8 cellular contexts compared by ENCODE assay signal in the genomic region with DNA sequence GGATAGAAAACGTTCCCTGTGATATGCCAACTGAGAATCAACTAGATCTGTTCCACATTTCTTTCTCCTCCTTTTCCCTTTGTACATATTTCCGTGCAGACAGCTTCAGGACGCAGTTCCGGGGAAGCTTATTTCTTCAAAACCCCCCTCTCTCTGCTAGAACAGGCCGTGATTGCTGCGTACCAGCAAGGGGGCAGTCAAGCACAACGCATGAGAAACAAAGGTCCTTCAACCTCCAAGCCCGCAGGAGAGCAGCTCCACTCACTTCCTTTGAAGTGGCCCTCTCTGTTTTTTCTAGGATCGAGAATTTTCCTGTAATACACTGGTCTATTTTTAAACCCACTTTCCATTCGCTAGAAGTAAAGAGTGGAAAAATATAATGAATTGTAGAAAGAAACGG.
A peak's percentile ranks its signal among the peaks of the same experiment; 100 is the strongest.
DNase-seq lines count a peak whose midpoint lies in the region; FAIRE-seq and TF ChIP-seq lines count a peak whose summit lies in the region.

No MANE protein-coding gene starts in this region.

- FAIRE-seq in GM12891 (lab: Jason Lieb, UNC), result no peak

- TF ChIP-seq POLR2A in GM12891 (IDR thresholded peaks at IDR 0.05; ENCODE audit: low read depth, low read length), result no peak

- TF ChIP-seq CTCF in GM12872 (IDR thresholded peaks at IDR 0.05; ENCODE audit: insufficient read depth, low read depth, low read length), result peak; percentile 24; the same call in 1 of the 3 replicates
- TF ChIP-seq CTCF in dorsolateral prefrontal cortex (IDR thresholded peaks at IDR 0.05 in 54 of 56, conservative IDR thresholded peaks at IDR 0.05 in 2 of 56; ENCODE audit: low read depth in 1 of 56, partially characterized antibody in 56 of 56), result peak; percentile 16 to 92 (median 75)

- H3K27me3 ChIP-seq in dorsolateral prefrontal cortex, result no peaks in the 10 kb centered on the region

- peak; percentile 68 for DNase-seq in NCI-H510A (lab: John Stamatoyannopoulos, UW)
- peak in 8 of 10 donors; percentile 38 to 74 (median 59) for DNase-seq in dorsolateral prefrontal cortex
- peak; percentile 77 to 86 for DNase-seq in lung microvascular endothelial cell (ENCODE audit: low read depth in 2 of 2)
- DNase-seq in RPMI8226, result no peak
- no peak for DNase-seq in GM12891 (ENCODE audit: insufficient read length, low spot score)
- no peak for DNase-seq in activated naive CD4-positive, alpha-beta T cell treated with Interleukin-2 at 50 U/mL for 16 hours
- DNase-seq in activated CD4-positive, CD25-positive, alpha-beta regulatory T cell treated with anti-CD3 and anti-CD28 coated beads, Interleukin-2, amount 50 U/mL, for 72 hours, result no peak

- intact Hi-C loops in dorsolateral prefrontal cortex (cut with DNase I), result loop anchor here (2.0 to 5.0 kb wide), 2 partner anchors 267 to 268 kb away; no protein-coding TSS in a partner anchor

- peak overlapping the region in 10 of 59 donors; percentile 0 to 26 (median 4) for H3K4me3 ChIP-seq in dorsolateral prefrontal cortex

- H3K27ac ChIP-seq in dorsolateral prefrontal cortex, result peak overlapping the region in 2 of 59 donors; percentile 0 to 31

TF ChIP-seq in GM12891, 5 proteins besides CTCF, POLR2A, EP300 and RAD21:
- TF ChIP-seq TAF1 (IDR thresholded peaks at IDR 0.05; ENCODE audit: low read depth, low read length), result no peak
- no peak for TF ChIP-seq SPI1 (IDR thresholded peaks at IDR 0.05; ENCODE audit: low read depth, low read length)
- TF ChIP-seq PAX5 (IDR thresholded peaks at IDR 0.05; ENCODE audit: insufficient read depth, low read length, severe bottlenecking), result no peak
- no peak for TF ChIP-seq POLR2AphosphoS5 (IDR thresholded peaks at IDR 0.05; ENCODE audit: low read depth, low read length)
- no peak for TF ChIP-seq POU2F2 (IDR thresholded peaks at IDR 0.05; ENCODE audit: low read depth, low read length)
TF ChIP-seq in GM12891: peak in this region for 0.

Comparison
In these comparisons a context has a peak if more than half of its experiments do, and no peak if none do; other contexts are left out.
1. DNase-seq: peak in NCI-H510A (single experiment), dorsolateral prefrontal cortex (8 of 10) and lung microvascular endothelial cell (2 of 2); none in RPMI8226 (single experiment), GM12891 (single experiment), activated naive CD4-positive, alpha-beta T cell treated with Interleukin-2 at 50 U/mL for 16 hours (single experiment) and activated CD4-positive, CD25-positive, alpha-beta regulatory T cell treated with anti-CD3 and anti-CD28 coated beads, Interleukin-2, amount 50 U/mL, for 72 hours (single experiment).